36 cellular contexts compared by ENCODE assay signal in genomic region chr16:2180461-2180860, GRCh38. TPM values are rescaled to one million over a fixed set of nuclear protein-coding genes. Genes with fewer than 3 reads are reported as not detected.
"Had no signal": no experiment of that assay in that cellular context is flagged by ENCODE, and none has a peak within 500 bp of the region (broad histone marks: within the 10 kb centered on the region; RNA-seq: fewer than 3 reads in every experiment).

No MANE protein-coding gene starts in this region.

- H3K9me3 ChIP-seq: adrenal gland, body of pancreas, breast epithelium had no signal

- H3K4me1 ChIP-seq: adrenal gland, body of pancreas, breast epithelium had no signal

- DNase-seq: activated CD4-positive, alpha-beta memory T cell treated with anti-CD3 and anti-CD28 coated beads, Interleukin-2, amount 10 ng/mL, durations not matched to agents 7 days and 5 days; activated CD4-positive, alpha-beta T cell treated with anti-CD3 and anti-CD28 coated beads for 1 hour; activated CD4-positive, alpha-beta T cell treated with anti-CD3 and anti-CD28 coated beads for 36 hours; activated CD4-positive, alpha-beta T cell treated with anti-CD3 and anti-CD28 coated beads for 48 hours; activated CD4-positive, alpha-beta T cell treated with anti-CD3 and anti-CD28 coated beads, Interleukin-2, amount 10 ng/mL, durations not matched to agents 7 days and 5 days; activated CD4-positive, alpha-beta T cell treated with anti-CD3 and anti-CD28 coated beads, Interleukin-2, amount 50 U/mL, for 48 hours; activated CD4-positive, CD25-positive, alpha-beta regulatory T cell; activated CD8-positive, alpha-beta memory T cell treated with anti-CD3 and anti-CD28 coated beads, Interleukin-2, amount 50 U/mL, for 4 hours; activated effector memory CD4-positive, alpha-beta T cell treated with anti-CD3 and anti-CD28 coated beads, Interleukin-2, amount 50 U/mL, for 16 hours; activated gamma-delta T cell treated with Interleukin-2 at 50 U/mL for 16 hours; activated naive CD4-positive, alpha-beta T cell; activated naive CD4-positive, alpha-beta T cell treated with anti-CD3 and anti-CD28 coated beads for 36 hours; activated naive CD4-positive, alpha-beta T cell treated with anti-CD3 and anti-CD28 coated beads, Interleukin-2, amount 50 U/mL, for 16 hours; activated naive CD8-positive, alpha-beta T cell treated with anti-CD3 and anti-CD28 coated beads for 36 hours; activated T-cell treated with anti-CD3 and anti-CD28 coated beads for 4 hours; activated T-cell treated with anti-CD3 and anti-CD28 coated beads, Interleukin-2, amount 50 U/mL, for 1 hour; activated T-cell treated with anti-CD3 and anti-CD28 coated beads, Interleukin-2, amount 50 U/mL, for 4 hours; activated T-cell treated with anti-CD3 and anti-CD28 coated beads, Interleukin-2, amount 50 U/mL, for 72 hours; adrenal gland; amniotic stem cell; aorta; body of pancreas; brain microvascular endothelial cell; central memory CD4-positive, alpha-beta T cell; T-helper 1 cell; T-helper 2 cell; T-helper 9 cell; WERI-Rb-1 had no signal

- H3K4me1 Mint-ChIP-seq: activated CD4-positive, alpha-beta memory T cell treated with anti-CD3 and anti-CD28 coated beads, Interleukin-2, amount 10 ng/mL, durations not matched to agents 7 days and 5 days; activated CD4-positive, alpha-beta T cell treated with anti-CD3 and anti-CD28 coated beads for 36 hours; activated CD4-positive, alpha-beta T cell treated with anti-CD3 and anti-CD28 coated beads, Interleukin-2, amount 10 ng/mL, durations not matched to agents 7 days and 5 days; activated naive CD8-positive, alpha-beta T cell treated with anti-CD3 and anti-CD28 coated beads for 36 hours; activated T-helper 17 cell treated with anti-CD3 and anti-CD28 coated beads, Interleukin-2, amount 50 U/mL, for 72 hours had no signal

- H3K27me3 Mint-ChIP-seq: activated CD4-positive, alpha-beta memory T cell treated with anti-CD3 and anti-CD28 coated beads, Interleukin-2, amount 10 ng/mL, durations not matched to agents 7 days and 5 days; activated CD4-positive, alpha-beta T cell treated with anti-CD3 and anti-CD28 coated beads for 36 hours; activated CD4-positive, alpha-beta T cell treated with anti-CD3 and anti-CD28 coated beads, Interleukin-2, amount 10 ng/mL, durations not matched to agents 7 days and 5 days; activated naive CD8-positive, alpha-beta T cell treated with anti-CD3 and anti-CD28 coated beads for 36 hours; activated T-helper 17 cell treated with anti-CD3 and anti-CD28 coated beads, Interleukin-2, amount 50 U/mL, for 72 hours had no signal

- H3K27ac ChIP-seq: adrenal gland, body of pancreas, brain microvascular endothelial cell, breast epithelium, WERI-Rb-1 had no signal

- ATAC-seq: activated CD4-positive, alpha-beta T cell treated with anti-CD3 and anti-CD28 coated beads for 36 hours; activated CD4-positive, CD25-positive, alpha-beta regulatory T cell treated with anti-CD3 and anti-CD28 coated beads, Interleukin-2, amount 50 U/mL, for 24 hours; activated naive CD4-positive, alpha-beta T cell treated with anti-CD3 and anti-CD28 coated beads, Interleukin-2, amount 50 U/mL, for 72 hours; activated T-cell treated with anti-CD3 and anti-CD28 coated beads, Interleukin-2, amount 50 U/mL, for 4 hours; activated T-cell treated with anti-CD3 and anti-CD28 coated beads, Interleukin-2, amount 50 U/mL, for 72 hours; activated T-helper 17 cell treated with anti-CD3 and anti-CD28 coated beads, Interleukin-2, amount 50 U/mL, for 72 hours; body of pancreas; WTC11 had no signal

- H3K27me3 ChIP-seq: adrenal gland, body of pancreas, brain microvascular endothelial cell, breast epithelium had no signal

- H3K4me3 Mint-ChIP-seq: activated CD4-positive, alpha-beta memory T cell treated with anti-CD3 and anti-CD28 coated beads, Interleukin-2, amount 10 ng/mL, durations not matched to agents 7 days and 5 days; activated CD4-positive, alpha-beta T cell treated with anti-CD3 and anti-CD28 coated beads for 36 hours; activated CD4-positive, alpha-beta T cell treated with anti-CD3 and anti-CD28 coated beads, Interleukin-2, amount 10 ng/mL, durations not matched to agents 7 days and 5 days; activated naive CD4-positive, alpha-beta T cell treated with anti-CD3 and anti-CD28 coated beads for 36 hours; activated naive CD8-positive, alpha-beta T cell treated with anti-CD3 and anti-CD28 coated beads for 36 hours; activated T-cell treated with anti-CD3 and anti-CD28 coated beads, Interleukin-2, amount 50 U/mL, for 4 hours; activated T-cell treated with anti-CD3 and anti-CD28 coated beads, Interleukin-2, amount 50 U/mL, for 72 hours; activated T-helper 1 cell treated with anti-CD3 and anti-CD28 coated beads, Interleukin-12 subunit alpha, Interleukin-12 subunit beta, Interleukin-2, Interleukin-4 antibody, amounts not matched to agents 30 ng/mL and 10 ng/mL and 1 ng/mL, durations not matched to agents 14 hours and 24 hours and 36 hours; activated T-helper 17 cell treated with anti-CD3 and anti-CD28 coated beads, Interleukin-2, amount 50 U/mL, for 72 hours; T-helper 1 cell treated with Interleukin-12 subunit alpha and Interleukin-12 subunit beta and Interleukin-4 antibody, amounts not matched to agents 30 μg/mL and 1 μg/mL, for 36 hours; T-helper 2 cell treated with Interferon-gamma antibody and Interleukin-4, amounts not matched to agents 5 μg/mL and 100 μg/mL, for 36 hours; WTC11 had no signal

- H3K9me3 Mint-ChIP-seq: activated CD4-positive, alpha-beta memory T cell treated with anti-CD3 and anti-CD28 coated beads, Interleukin-2, amount 10 ng/mL, durations not matched to agents 7 days and 5 days; activated CD4-positive, alpha-beta T cell treated with anti-CD3 and anti-CD28 coated beads, Interleukin-2, amount 10 ng/mL, durations not matched to agents 7 days and 5 days; activated naive CD4-positive, alpha-beta T cell treated with anti-CD3 and anti-CD28 coated beads for 36 hours; activated naive CD4-positive, alpha-beta T cell treated with anti-CD3 and anti-CD28 coated beads, Interleukin-2, amount 50 U/mL, for 72 hours; activated naive CD8-positive, alpha-beta T cell treated with anti-CD3 and anti-CD28 coated beads for 36 hours; activated T-cell treated with anti-CD3 and anti-CD28 coated beads, Interleukin-2, amount 50 U/mL, for 4 hours; activated T-cell treated with anti-CD3 and anti-CD28 coated beads, Interleukin-2, amount 50 U/mL, for 72 hours; activated T-helper 1 cell treated with anti-CD3 and anti-CD28 coated beads, Interleukin-12 subunit alpha, Interleukin-12 subunit beta, Interleukin-2, Interleukin-4 antibody, amounts not matched to agents 30 ng/mL and 10 ng/mL and 1 ng/mL, durations not matched to agents 14 hours and 24 hours and 36 hours; activated T-helper 17 cell treated with anti-CD3 and anti-CD28 coated beads, Interleukin-2, amount 50 U/mL, for 72 hours; T-helper 1 cell treated with Interleukin-12 subunit alpha and Interleukin-12 subunit beta and Interleukin-4 antibody, amounts not matched to agents 30 μg/mL and 1 μg/mL, for 36 hours; T-helper 2 cell treated with Interferon-gamma antibody and Interleukin-4, amounts not matched to agents 5 μg/mL and 100 μg/mL, for 36 hours; WTC11 had no signal

- H3K4me3 ChIP-seq: adrenal gland, body of pancreas, breast epithelium had no signal

- H3K27ac Mint-ChIP-seq: activated CD4-positive, alpha-beta memory T cell treated with anti-CD3 and anti-CD28 coated beads, Interleukin-2, amount 10 ng/mL, durations not matched to agents 7 days and 5 days; activated CD4-positive, alpha-beta T cell treated with anti-CD3 and anti-CD28 coated beads for 36 hours; activated CD4-positive, alpha-beta T cell treated with anti-CD3 and anti-CD28 coated beads, Interleukin-2, amount 10 ng/mL, durations not matched to agents 7 days and 5 days; activated naive CD4-positive, alpha-beta T cell treated with anti-CD3 and anti-CD28 coated beads for 36 hours; activated naive CD4-positive, alpha-beta T cell treated with anti-CD3 and anti-CD28 coated beads, Interleukin-2, amount 50 U/mL, for 72 hours; activated naive CD8-positive, alpha-beta T cell treated with anti-CD3 and anti-CD28 coated beads for 36 hours; activated T-cell treated with anti-CD3 and anti-CD28 coated beads, Interleukin-2, amount 50 U/mL, for 72 hours; activated T-helper 1 cell treated with anti-CD3 and anti-CD28 coated beads, Interleukin-12 subunit alpha, Interleukin-12 subunit beta, Interleukin-2, Interleukin-4 antibody, amounts not matched to agents 30 ng/mL and 10 ng/mL and 1 ng/mL, durations not matched to agents 14 hours and 24 hours and 36 hours; activated T-helper 17 cell treated with anti-CD3 and anti-CD28 coated beads, Interleukin-2, amount 50 U/mL, for 72 hours; T-helper 1 cell treated with Interleukin-12 subunit alpha and Interleukin-12 subunit beta and Interleukin-4 antibody, amounts not matched to agents 30 μg/mL and 1 μg/mL, for 36 hours; T-helper 2 cell treated with Interferon-gamma antibody and Interleukin-4, amounts not matched to agents 5 μg/mL and 100 μg/mL, for 36 hours; WTC11 had no signal

- H3K36me3 Mint-ChIP-seq: activated naive CD4-positive, alpha-beta T cell treated with anti-CD3 and anti-CD28 coated beads, Interleukin-2, amount 50 U/mL, for 72 hours had no signal

RNA-seq across cellular contexts. Expression of gene RAB26, which starts 32.0 kb away (rescaled TPM):
- total RNA-seq: activated naive CD4-positive, alpha-beta T cell treated with anti-CD3 and anti-CD28 coated beads for 36 hours; activated T-cell treated with anti-CD3 and anti-CD28 coated beads, Interleukin-2, amount 50 U/mL, for 4 hours had no signal
